In genomic region chr16:29602237-29602605, GRCh38 we compare ENCODE assay signal across 8 cellular contexts.
DNase-seq lines count a peak whose midpoint lies in the region; ATAC-seq and TF ChIP-seq lines count a peak whose summit lies in the region.
"Not testable (repeated sequence)": the region's sequence is repeated elsewhere in the genome, so short reads cannot be mapped to it uniquely, and the experiment has no call there.

No MANE protein-coding gene starts in this region.

- peak overlapping the region; percentile 64 for H3K27ac ChIP-seq in Karpas-422 (ENCODE audit: low read length)
- peak overlapping the region in 4 of 5 donors; percentile 16 to 77 (median 68) for H3K27ac ChIP-seq in adrenal gland

- not testable (repeated sequence) for H3K9me3 ChIP-seq in Karpas-422 (ENCODE audit: low read length); adrenal gland (replicated peaks in 1 of 3)

- peak overlapping the region; percentile 39; the same call in 1 of the 2 replicates for H3K9ac ChIP-seq in Karpas-422 (ENCODE audit: low read length)

- peaks cover 64% of the 10 kb centered on the region for H3K4me1 ChIP-seq in Karpas-422 (ENCODE audit: low read length)
- H3K4me1 ChIP-seq in adrenal gland (replicated peaks in 1 of 2): peaks cover 28 to 33% of the 10 kb centered on the region in 2 donors

- 71 to 80% (median 72%) methylated on average over 2 to 9 of the region's 9 CpGs for WGBS in adrenal gland, 4 donors

- DNase-seq in D341Med (ENCODE audit: low spot score) (peak; percentile 1), Karpas-422 (peak; percentile 45), adrenal gland (peak in 5 of 7 donors; percentile 27 to 61 (median 48))
- not testable (repeated sequence) for DNase-seq in T-helper 2 cell treated with Interferon-gamma antibody and Interleukin-4, amounts not matched to agents 5 μg/mL and 100 μg/mL, for 36 hours (ENCODE audit: low spot score); glutamatergic neuron; nephron progenitor cell; stimulated activated naive CD8-positive, alpha-beta T cell treated with anti-CD3 and anti-CD28 coated beads, Interleukin-15, amount 100 ng/mL, for 72 hours
- peak; percentile 51 for DNase-seq in activated CD8-positive, alpha-beta memory T cell treated with anti-CD3 and anti-CD28 coated beads, Interleukin-2, amount 50 U/mL, for 48 hours

- H3K9me3 Mint-ChIP-seq in T-helper 2 cell treated with Interferon-gamma antibody and Interleukin-4, amounts not matched to agents 5 μg/mL and 100 μg/mL, for 36 hours; glutamatergic neuron (ENCODE audit: unreplicated experiment); nephron progenitor cell; stimulated activated naive CD8-positive, alpha-beta T cell treated with anti-CD3 and anti-CD28 coated beads, Interleukin-15, amount 100 ng/mL, for 72 hours: not testable (repeated sequence)

- H3K27ac Mint-ChIP-seq in T-helper 2 cell treated with Interferon-gamma antibody and Interleukin-4, amounts not matched to agents 5 μg/mL and 100 μg/mL, for 36 hours: peak overlapping the region; percentile 95
- peak overlapping the region; percentile 38 for H3K27ac Mint-ChIP-seq in glutamatergic neuron (ENCODE audit: unreplicated experiment)
- peak overlapping the region; percentile 32 for H3K27ac Mint-ChIP-seq in nephron progenitor cell
- H3K27ac Mint-ChIP-seq in stimulated activated naive CD8-positive, alpha-beta T cell treated with anti-CD3 and anti-CD28 coated beads, Interleukin-15, amount 100 ng/mL, for 72 hours: peak overlapping the region; percentile 95 to 99

- ATAC-seq in stimulated activated naive CD8-positive, alpha-beta T cell treated with anti-CD3 and anti-CD28 coated beads, Interleukin-15, amount 100 ng/mL, for 72 hours: not testable (repeated sequence)

- not testable (repeated sequence) for H3K27me3 ChIP-seq in Karpas-422 (ENCODE audit: low read length); adrenal gland

- H3K36me3 Mint-ChIP-seq in T-helper 2 cell treated with Interferon-gamma antibody and Interleukin-4, amounts not matched to agents 5 μg/mL and 100 μg/mL, for 36 hours (ENCODE audit: low read depth); glutamatergic neuron (ENCODE audit: unreplicated experiment); nephron progenitor cell (ENCODE audit: low read depth): not testable (repeated sequence)

- H3K27me3 Mint-ChIP-seq in T-helper 2 cell treated with Interferon-gamma antibody and Interleukin-4, amounts not matched to agents 5 μg/mL and 100 μg/mL, for 36 hours (ENCODE audit: low read depth); glutamatergic neuron (ENCODE audit: unreplicated experiment); nephron progenitor cell (ENCODE audit: low read depth, poor library complexity); stimulated activated naive CD8-positive, alpha-beta T cell treated with anti-CD3 and anti-CD28 coated beads, Interleukin-15, amount 100 ng/mL, for 72 hours: not testable (repeated sequence)

- peak overlapping the region; percentile 67 for H3K4me3 Mint-ChIP-seq in T-helper 2 cell treated with Interferon-gamma antibody and Interleukin-4, amounts not matched to agents 5 μg/mL and 100 μg/mL, for 36 hours
- H3K4me3 Mint-ChIP-seq in glutamatergic neuron (ENCODE audit: unreplicated experiment): peak overlapping the region; percentile 15
- H3K4me3 Mint-ChIP-seq in nephron progenitor cell: peak overlapping the region; percentile 15
- H3K4me3 Mint-ChIP-seq in stimulated activated naive CD8-positive, alpha-beta T cell treated with anti-CD3 and anti-CD28 coated beads, Interleukin-15, amount 100 ng/mL, for 72 hours: peak overlapping the region; percentile 90 to 93

- peaks cover 14% of the 10 kb centered on the region; the same call in 1 of the 2 replicates for H4K20me1 ChIP-seq in Karpas-422 (ENCODE audit: insufficient read depth, low read depth, low read length)

- intact Hi-C loops in adrenal gland (cut with DNase I): not testable (repeated sequence)

- not testable (repeated sequence) for TF ChIP-seq CTCF in adrenal gland (IDR thresholded peaks at IDR 0.05); glutamatergic neuron (IDR thresholded peaks at IDR 0.05; ENCODE audit: partially characterized antibody, unreplicated experiment); nephron progenitor cell (IDR thresholded peaks at IDR 0.05)

- H3K4me3 ChIP-seq in Karpas-422 (ENCODE audit: low read length): peak overlapping the region; percentile 22; the same call in 1 of the 2 replicates
- not testable (repeated sequence) for H3K4me3 ChIP-seq in adrenal gland

- H3K4me2 ChIP-seq in Karpas-422 (ENCODE audit: low read depth, low read length, poor library complexity, severe bottlenecking): peak overlapping the region; percentile 69

- not testable (repeated sequence) for TF ChIP-seq POLR2A in adrenal gland (IDR thresholded peaks at IDR 0.05)

- peaks cover 32% of the 10 kb centered on the region for H3K4me1 Mint-ChIP-seq in T-helper 2 cell treated with Interferon-gamma antibody and Interleukin-4, amounts not matched to agents 5 μg/mL and 100 μg/mL, for 36 hours (ENCODE audit: low read depth)
- H3K4me1 Mint-ChIP-seq in glutamatergic neuron (ENCODE audit: low read depth, unreplicated experiment) (peaks cover 14% of the 10 kb centered on the region), nephron progenitor cell (peaks cover 74% of the 10 kb centered on the region)
- peaks cover 80% of the 10 kb centered on the region for H3K4me1 Mint-ChIP-seq in stimulated activated naive CD8-positive, alpha-beta T cell treated with anti-CD3 and anti-CD28 coated beads, Interleukin-15, amount 100 ng/mL, for 72 hours

- H3K79me2 ChIP-seq in Karpas-422 (ENCODE audit: low read length): peaks cover 75% of the 10 kb centered on the region

- H3K9me2 ChIP-seq in Karpas-422 (replicated peaks; ENCODE audit: insufficient read depth, low read length): not testable (repeated sequence)

- not testable (repeated sequence) for H3K36me3 ChIP-seq in Karpas-422 (ENCODE audit: insufficient read depth, low read length); adrenal gland (replicated peaks in 1 of 2)

- H2AFZ ChIP-seq in Karpas-422 (ENCODE audit: low read length): not testable (repeated sequence)

Comparison
In these comparisons a context has a peak if more than half of its experiments do, and no peak if none do; other contexts are left out.
1. H3K27ac Mint-ChIP-seq: peak in every context shown above with its lines; median percentile 97 in stimulated activated naive CD8-positive, alpha-beta T cell treated with anti-CD3 and anti-CD28 coated beads, Interleukin-15, amount 100 ng/mL, for 72 hours; 95 in T-helper 2 cell treated with Interferon-gamma antibody and Interleukin-4, amounts not matched to agents 5 μg/mL and 100 μg/mL, for 36 hours; 38 in glutamatergic neuron; 32 in nephron progenitor cell.
2. H3K4me3 Mint-ChIP-seq: peak in every context shown above with its lines; median percentile 92 in stimulated activated naive CD8-positive, alpha-beta T cell treated with anti-CD3 and anti-CD28 coated beads, Interleukin-15, amount 100 ng/mL, for 72 hours; 67 in T-helper 2 cell treated with Interferon-gamma antibody and Interleukin-4, amounts not matched to agents 5 μg/mL and 100 μg/mL, for 36 hours; 15 in glutamatergic neuron; 15 in nephron progenitor cell.